9 cellular contexts compared by ENCODE assay signal in genomic region chr10:6140965-6141295, GRCh38. TPM values are rescaled to one million over a fixed set of nuclear protein-coding genes. Genes with fewer than 3 reads are reported as not detected.
A peak's percentile ranks its signal among the peaks of the same experiment; 100 is the strongest.
DNase-seq lines count a peak whose midpoint lies in the region; TF ChIP-seq lines count a peak whose summit lies in the region.
"Had no signal": no experiment of that assay in that cellular context is flagged by ENCODE, and none has a peak within 500 bp of the region (broad histone marks: within the 10 kb centered on the region; RNA-seq: fewer than 3 reads in every experiment).

No MANE protein-coding gene starts in this region.

- CTCF ChIA-PET in Calu3 (lab: Charles Lee), result no interaction called here
- CTCF ChIA-PET in HEK293T (lab: Yijun Ruan, JAX), result no interaction called here

- peaks cover 38% of the 10 kb centered on the region for H3K36me3 Mint-ChIP-seq in Calu3 (ENCODE audit: insufficient read depth, unreplicated experiment)
- peaks cover 3% of the 10 kb centered on the region for H3K36me3 Mint-ChIP-seq in activated naive CD8-positive, alpha-beta T cell treated with anti-CD3 and anti-CD28 coated beads for 36 hours

- no peak for DNase-seq in Calu3
- no peak for DNase-seq in HFF-Myc (ENCODE audit: extremely low read depth, low read depth)
- no peak for DNase-seq in activated naive CD8-positive, alpha-beta T cell treated with anti-CD3 and anti-CD28 coated beads for 36 hours
- DNase-seq in HEK293T (ENCODE audit: extremely low spot score), result no peak
- DNase-seq in NCI-H526 treated with DMSO at 0.1 percent for 48 hours (lab: John Stamatoyannopoulos, UW), result no peak
- no peak for DNase-seq in dorsolateral prefrontal cortex
- DNase-seq in NOMO-1 treated with dmso at 0.1 percent for 144 hours (lab: John Stamatoyannopoulos, UW; ENCODE audit: unreplicated experiment), result no peak

- no peak overlapping the region for H3K27ac Mint-ChIP-seq in Calu3 (ENCODE audit: unreplicated experiment)
- H3K27ac Mint-ChIP-seq in activated naive CD8-positive, alpha-beta T cell treated with anti-CD3 and anti-CD28 coated beads for 36 hours, result peak overlapping the region; percentile 91
- H3K27ac Mint-ChIP-seq: progenitor cell of endocrine pancreas had no signal

- BruUV-seq in Calu3 (replicated peaks; lab: Mats Ljungman, UMichigan), result no TSS peak

- H3K4me1 ChIP-seq in neutrophil (ENCODE audit: control insufficient read depth in 1 of 2, insufficient read depth in 1 of 2, low read depth in 1 of 2, low read length in 1 of 2), result peaks cover 52 to 55% of the 10 kb centered on the region in 2 experiments

- POLR2A ChIA-PET in HEK293T (lab: Yijun Ruan, JAX), result no interaction called here

- peak overlapping the region; percentile 75 for H3K4me3 Mint-ChIP-seq in Calu3 (ENCODE audit: low read depth, unreplicated experiment)
- peak overlapping the region; percentile 22 for H3K4me3 Mint-ChIP-seq in activated naive CD8-positive, alpha-beta T cell treated with anti-CD3 and anti-CD28 coated beads for 36 hours

- H3K4me3 ChIP-seq in HFF-Myc (replicated peaks; ENCODE audit: low read depth, low read length) (peak overlapping the region; percentile 39), neutrophil (ENCODE audit: low read depth in 1 of 2, low read length in 1 of 2) (peak overlapping the region; percentile 32 to 44), dorsolateral prefrontal cortex (peak overlapping the region in 17 of 59 donors; percentile 3 to 48 (median 33))

- no peaks in the 10 kb centered on the region for H3K9me3 Mint-ChIP-seq in Calu3 (ENCODE audit: low read depth, unreplicated experiment)
- no peaks in the 10 kb centered on the region for H3K9me3 Mint-ChIP-seq in activated naive CD8-positive, alpha-beta T cell treated with anti-CD3 and anti-CD28 coated beads for 36 hours

- no peaks in the 10 kb centered on the region for H3K36me3 ChIP-seq in neutrophil

- no peak for TF ChIP-seq CTCF in Calu3 (IDR thresholded peaks at IDR 0.05; ENCODE audit: unreplicated experiment)
- TF ChIP-seq CTCF in HFF-Myc (IDR thresholded peaks at IDR 0.05; ENCODE audit: low read depth, low read length, missing control alignments), result no peak
- TF ChIP-seq CTCF in neutrophil (IDR thresholded peaks at IDR 0.05), result no peak
- no peak for TF ChIP-seq CTCF in dorsolateral prefrontal cortex (IDR thresholded peaks at IDR 0.05 in 54 of 56, conservative IDR thresholded peaks at IDR 0.05 in 2 of 56; ENCODE audit: low read depth in 1 of 56, partially characterized antibody in 56 of 56)

- peaks cover 32% of the 10 kb centered on the region for H3K4me1 Mint-ChIP-seq in Calu3 (ENCODE audit: low read depth, unreplicated experiment)
- H3K4me1 Mint-ChIP-seq in activated naive CD8-positive, alpha-beta T cell treated with anti-CD3 and anti-CD28 coated beads for 36 hours, result peaks cover 64% of the 10 kb centered on the region

- peaks cover 32% of the 10 kb centered on the region for H3K27me3 Mint-ChIP-seq in Calu3 (ENCODE audit: unreplicated experiment)
- H3K27me3 Mint-ChIP-seq in activated naive CD8-positive, alpha-beta T cell treated with anti-CD3 and anti-CD28 coated beads for 36 hours, result no peaks in the 10 kb centered on the region

- intact Hi-C loops in Calu3 (cut with micrococcal nuclease; ENCODE audit: unreplicated experiment) (no loop called here), dorsolateral prefrontal cortex (cut with DNase I) (loop anchor here (5.0 to 10.0 kb wide), 2 partner anchors 61 to 64 kb away; partner anchors contain the start of gene PFKFB3 (in 2 of the 2))

- H3K9me3 ChIP-seq in neutrophil, result no peaks in the 10 kb centered on the region

- no peaks in the 10 kb centered on the region for H3K27me3 ChIP-seq in neutrophil
- H3K27me3 ChIP-seq in dorsolateral prefrontal cortex, result no peaks in the 10 kb centered on the region

- peak overlapping the region; percentile 99 for H3K27ac ChIP-seq in neutrophil
- peak overlapping the region in 1 of 59 donors; percentile 12 for H3K27ac ChIP-seq in dorsolateral prefrontal cortex

TF ChIP-seq in HEK293T, 16 proteins besides CTCF, POLR2A, EP300 and RAD21:
- TF ChIP-seq ARNT (IDR thresholded peaks at IDR 0.05) (no peak), SP1 (IDR thresholded peaks at IDR 0.05) (no peak), ZNF384 (IDR thresholded peaks at IDR 0.05) (no peak), FOXK2 (IDR thresholded peaks at IDR 0.05) (no peak), LEF1 (IDR thresholded peaks at IDR 0.05; ENCODE audit: borderline replicate concordance) (no peak), PKNOX1 (IDR thresholded peaks at IDR 0.05) (no peak), TARDBP (IDR thresholded peaks at IDR 0.05) (no peak)

RNA-seq across cellular contexts. Expression of gene RBM17, which starts 52.1 kb away (rescaled TPM):
- total RNA-seq in Calu3 (2022) (133 and 139 TPM in 2 replicates), dorsolateral prefrontal cortex (100 to 1,000 TPM in 44 of 120 experiments, 10 to 100 TPM in 76; 67.3 to 155 (median 95.4) TPM)
- total RNA-seq in activated naive CD8-positive, alpha-beta T cell treated with anti-CD3 and anti-CD28 coated beads for 36 hours, result 100 to 1,000 TPM; 337 to 355 TPM
